ENCODE assay signal across 8 cellular contexts in genomic region chr19:797528-798414, GRCh38. TPM values are rescaled to one million over a fixed set of nuclear protein-coding genes. Genes with fewer than 3 reads are reported as not detected.
A peak's percentile ranks its signal among the peaks of the same experiment; 100 is the strongest.
DNase-seq lines count a peak whose midpoint lies in the region; ATAC-seq and TF ChIP-seq lines count a peak whose summit lies in the region.

No MANE protein-coding gene starts in this region.

- DNase-seq in NCI-H1092 treated with DMSO at 0.1 percent for 48 hours (lab: John Stamatoyannopoulos, UW) (peak; percentile 89), T-cell (peak; percentile 73 to 89 (median 82)), adrenal gland (peak; percentile 85 to 91 (median 89)), left ventricle myocardium inferior (peak; percentile 91), prostate gland (ENCODE audit: low spot score) (peak; percentile 81), ureter (ENCODE audit: low spot score) (peak; percentile 92)

- H3K9me3 ChIP-seq in adrenal gland (replicated peaks in 1 of 3) (no peaks in the 10 kb centered on the region), left ventricle myocardium inferior (replicated peaks) (no peaks in the 10 kb centered on the region), prostate gland (no peaks in the 10 kb centered on the region)

- H3K27me3 Mint-ChIP-seq in T-cell: no peaks in the 10 kb centered on the region

- H3K27me3 ChIP-seq in adrenal gland (no peaks in the 10 kb centered on the region), left ventricle myocardium inferior (ENCODE audit: low read depth) (no peaks in the 10 kb centered on the region), prostate gland (replicated peaks; ENCODE audit: insufficient read depth) (no peaks in the 10 kb centered on the region)

- H3K9me3 Mint-ChIP-seq in T-cell: no peaks in the 10 kb centered on the region

- H3K27ac Mint-ChIP-seq in T-cell: peak overlapping the region; percentile 87 to 91

- TF ChIP-seq POLR2A in adrenal gland (IDR thresholded peaks at IDR 0.05) (no peak), prostate gland (IDR thresholded peaks at IDR 0.05) (no peak)

- peaks cover 41 to 45% (median 43%) of the 10 kb centered on the region in 3 donors for H3K4me1 Mint-ChIP-seq in T-cell

- 0 to 3% (median 1%) methylated on average over 1 to 113 of the region's 129 CpGs for WGBS in adrenal gland, 4 donors
- under 1% methylated on average over 96 of the region's 129 CpGs for WGBS in prostate gland

- CTCF ChIA-PET in T-cell (lab: Charles Lee): interaction anchor here in 1 of 2 donors (0.9 kb wide), 1 partner anchor 134 kb away, joined by 3 read pairs; the partner anchor contains the start of gene RNF126

- intact Hi-C loops in adrenal gland (cut with DNase I): no loop called here
- intact Hi-C loops in left ventricle myocardium inferior (cut with micrococcal nuclease): no loop called here
- intact Hi-C loops in prostate gland (cut with DNase I): no loop called here

- peak in 2 of 6 experiments; percentile 4 to 10 for TF ChIP-seq CTCF in adrenal gland (IDR thresholded peaks at IDR 0.05)
- TF ChIP-seq CTCF in left ventricle myocardium inferior (IDR thresholded peaks at IDR 0.05; ENCODE audit: borderline replicate concordance): no peak
- TF ChIP-seq CTCF in prostate gland (IDR thresholded peaks at IDR 0.05): peak in 1 of 4 experiments; percentile 4

- peaks cover 0 to 8% of the 10 kb centered on the region in 2 donors for H3K36me3 ChIP-seq in adrenal gland (replicated peaks in 1 of 2)
- peaks cover 11% of the 10 kb centered on the region for H3K36me3 ChIP-seq in left ventricle myocardium inferior
- no peaks in the 10 kb centered on the region for H3K36me3 ChIP-seq in prostate gland

- peak; percentile 41 for ATAC-seq in HG02588 (IDR thresholded peaks at IDR 0.05; ENCODE audit: unreplicated experiment)
- peak; percentile 23 to 41 (median 37) for ATAC-seq in T-cell (replicated peaks in 1 of 4)

- peaks cover 45 to 49% of the 10 kb centered on the region in 2 donors for H3K4me1 ChIP-seq in adrenal gland (replicated peaks in 1 of 2)
- peaks cover 66% of the 10 kb centered on the region for H3K4me1 ChIP-seq in left ventricle myocardium inferior
- peaks cover 36% of the 10 kb centered on the region for H3K4me1 ChIP-seq in prostate gland (replicated peaks)

- peak overlapping the region; percentile 86 to 94 (median 89) for H3K4me3 Mint-ChIP-seq in T-cell

- H3K27ac ChIP-seq in adrenal gland (peak overlapping the region; percentile 81 to 100 (median 99)), left ventricle myocardium inferior (replicated peaks) (peak overlapping the region; percentile 100), prostate gland (peak overlapping the region; percentile 95 to 100)

- H3K36me3 Mint-ChIP-seq in T-cell: peaks cover 2% of the 10 kb centered on the region

- H3K4me3 ChIP-seq in GM08714 (ENCODE audit: low read length) (peak overlapping the region; percentile 90), adrenal gland (peak overlapping the region; percentile 47 to 100 (median 78)), left ventricle myocardium inferior (peak overlapping the region; percentile 77), prostate gland (peak overlapping the region; percentile 97 to 99)

- POLR2A ChIA-PET in T-cell (lab: Charles Lee): interaction anchor here in 1 of 2 donors (0.8 kb wide), 1 partner anchor 224 kb away, joined by 3 read pairs; the partner anchor contains the start of gene RNU6-2

RNA-seq across cellular contexts. Expression of gene PTBP1, which starts 0.5 kb away (rescaled TPM):
- 100 to 1,000 TPM; 307 to 343 (median 316) TPM for total RNA-seq in T-cell
- 100 to 1,000 TPM; 135 to 236 (median 194) TPM for total RNA-seq in adrenal gland
- 100 to 1,000 TPM; 108 to 146 (median 128) TPM for polyA plus RNA-seq in adrenal gland
- 55.6 TPM for total RNA-seq in left ventricle myocardium inferior
- 100 to 1,000 TPM; 153 to 222 TPM for total RNA-seq in prostate gland
- total RNA-seq in ureter: 374 TPM

RNA-seq across cellular contexts. Expression of gene PLPPR3, which starts 24.0 kb away (rescaled TPM):
- total RNA-seq in T-cell (under 1 TPM in 3 of 5 donors, not detected in 2; 0.22 to 0.36 (median 0.26) TPM), adrenal gland (under 1 TPM in 2 of 8 donors, not detected in 6; 0.14 to 0.32 TPM), left ventricle myocardium inferior (not detected), prostate gland (10 to 100 TPM in 1 of 2 donors, under 1 TPM in 1; 0.27 to 20.3 TPM), ureter (not detected)
- under 1 TPM in 2 of 3 donors, not detected in 1; 0.08 to 0.10 TPM for polyA plus RNA-seq in adrenal gland

RNA-seq across cellular contexts. Expression of gene AZU1, which starts 29.9 kb away (rescaled TPM):
- total RNA-seq in T-cell (1 to 10 TPM in 2 of 5 donors, under 1 TPM in 3; 0.20 to 1.2 (median 0.38) TPM), adrenal gland (under 1 TPM in 4 of 8 donors, not detected in 4; 0.23 to 0.87 (median 0.40) TPM), left ventricle myocardium inferior (not detected), prostate gland (1 to 10 TPM in 1 of 2 donors, not detected in 1; 6.9 TPM), ureter (not detected)
- polyA plus RNA-seq in adrenal gland: 1 to 10 TPM in 1 of 3 donors, under 1 TPM in 1, not detected in 1; 0.30 to 1.1 TPM

RNA-seq across cellular contexts. Expression of gene PRTN3, which starts 43.0 kb away (rescaled TPM):
- total RNA-seq in T-cell: under 1 TPM in 1 of 5 donors, not detected in 4; 0.50 TPM
- total RNA-seq in adrenal gland: under 1 TPM in 1 of 8 donors, not detected in 7; 0.32 TPM
- polyA plus RNA-seq in adrenal gland: under 1 TPM in 2 of 3 donors, not detected in 1; 0.20 to 0.40 TPM
- not detected for total RNA-seq in left ventricle myocardium inferior
- 1 to 10 TPM in 1 of 2 donors, not detected in 1; 2.6 TPM for total RNA-seq in prostate gland
- not detected for total RNA-seq in ureter

RNA-seq across cellular contexts. Expression of gene MISP, which starts 46.9 kb away (rescaled TPM):
- total RNA-seq in T-cell (under 1 TPM in 3 of 5 donors, not detected in 2; 0.10 to 0.16 (median 0.15) TPM), adrenal gland (under 1 TPM in 3 of 8 donors, not detected in 5; 0.11 to 0.43 (median 0.18) TPM), left ventricle myocardium inferior (not detected), prostate gland (1 to 10 TPM; 7.3 to 9.3 TPM), ureter (2.4 TPM)
- polyA plus RNA-seq in adrenal gland: under 1 TPM in 2 of 3 donors, not detected in 1; 0.08 to 0.10 TPM

Comparison
In these comparisons a context has a peak if more than half of its experiments do, and no peak if none do; other contexts are left out.
1. Peak in every context shown above with its lines: DNase-seq, ATAC-seq, H3K4me3 ChIP-seq and H3K27ac ChIP-seq.